In the genomic region with DNA sequence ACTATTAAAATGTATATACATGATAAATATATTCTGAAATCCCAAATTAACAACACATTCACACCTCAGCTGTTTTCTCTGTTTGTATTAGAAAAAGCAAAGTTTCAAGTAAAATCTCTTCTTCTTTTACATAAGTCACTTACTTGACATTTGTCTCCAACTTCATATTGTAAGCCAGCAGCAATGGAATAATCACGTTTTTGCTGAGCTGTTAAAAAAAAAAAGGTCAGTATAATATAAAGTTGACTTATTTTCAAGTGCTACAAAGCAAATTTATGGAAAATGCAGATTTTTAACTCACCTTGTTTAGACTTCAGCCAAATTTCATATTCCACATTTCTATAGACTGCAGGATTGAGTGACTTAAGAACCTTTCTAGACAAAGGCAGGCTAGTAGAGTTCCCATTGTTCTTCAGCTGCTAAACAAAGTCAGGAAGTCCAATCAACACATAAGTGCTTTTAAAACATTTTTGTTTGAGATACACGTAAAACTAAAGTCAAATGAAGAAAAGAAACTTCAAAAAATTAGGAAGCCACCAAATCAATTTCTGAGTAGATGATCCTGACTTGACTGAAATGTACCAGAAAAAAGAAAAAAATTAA, we compare ENCODE assay signal across 22 cellular contexts.
"Had no signal": no experiment of that assay in that cellular context is flagged by ENCODE, and none has a peak within 500 bp of the region (broad histone marks: within the 10 kb centered on the region; RNA-seq: fewer than 3 reads in every experiment).

No MANE protein-coding gene starts in this region.

- H3K4me1 Mint-ChIP-seq: brain had no signal

- FAIRE-seq: astrocyte, TTC549 had no signal

- DNase-seq: activated B cell treated with CpG ODN at 0.5 μM for 24 hours; activated CD4-positive, alpha-beta T cell treated with anti-CD3 and anti-CD28 coated beads, Interleukin-2, amount 50 U/mL, for 1 hour; activated gamma-delta T cell; activated naive CD4-positive, alpha-beta T cell treated with anti-CD3 and anti-CD28 coated beads for 36 hours; activated T-cell treated with anti-CD3 and anti-CD28 coated beads, Interleukin-2, amount 50 U/mL, for 4 hours; NCI-H1092; NCI-H1417 treated with DMSO at 0.1 percent for 48 hours; NCI-H1694; NCI-H2029; NCI-H2107; NCI-H2171 treated with DMSO at 0.1 percent for 48 hours; NCI-H226; NCI-H774; PC-9; SHP77 treated with DMSO at 0.1 percent for 48 hours; T1000 had no signal

- H3K27ac Mint-ChIP-seq: activated B cell treated with CpG ODN at 0.5 μM for 24 hours; activated CD8-positive, alpha-beta T cell treated with anti-CD3 and anti-CD28 coated beads for 36 hours; activated naive CD4-positive, alpha-beta T cell treated with anti-CD3 and anti-CD28 coated beads for 36 hours; activated naive CD8-positive, alpha-beta T cell; brain had no signal

- H3K9me3 Mint-ChIP-seq: activated B cell treated with CpG ODN at 0.5 μM for 24 hours; activated CD8-positive, alpha-beta T cell treated with anti-CD3 and anti-CD28 coated beads for 36 hours; activated naive CD4-positive, alpha-beta T cell treated with anti-CD3 and anti-CD28 coated beads for 36 hours; activated T-cell treated with anti-CD3 and anti-CD28 coated beads, Interleukin-2, amount 50 U/mL, for 4 hours; activated T-helper 17 cell treated with anti-CD3 and anti-CD28 coated beads, Interleukin-2, amount 50 U/mL, for 72 hours; brain had no signal

- H3K4me3 Mint-ChIP-seq: activated B cell treated with CpG ODN at 0.5 μM for 24 hours; activated CD8-positive, alpha-beta T cell treated with anti-CD3 and anti-CD28 coated beads for 36 hours; activated naive CD4-positive, alpha-beta T cell treated with anti-CD3 and anti-CD28 coated beads for 36 hours; activated naive CD8-positive, alpha-beta T cell; activated T-cell treated with anti-CD3 and anti-CD28 coated beads, Interleukin-2, amount 50 U/mL, for 4 hours; activated T-helper 17 cell treated with anti-CD3 and anti-CD28 coated beads, Interleukin-2, amount 50 U/mL, for 72 hours; brain had no signal

- H3K27me3 Mint-ChIP-seq: activated B cell treated with CpG ODN at 0.5 μM for 24 hours; activated CD8-positive, alpha-beta T cell treated with anti-CD3 and anti-CD28 coated beads for 36 hours; activated naive CD8-positive, alpha-beta T cell; activated T-helper 17 cell treated with anti-CD3 and anti-CD28 coated beads, Interleukin-2, amount 50 U/mL, for 72 hours; brain had no signal

- ATAC-seq: activated CD8-positive, alpha-beta T cell treated with anti-CD3 and anti-CD28 coated beads for 36 hours; activated T-cell treated with anti-CD3 and anti-CD28 coated beads, Interleukin-2, amount 50 U/mL, for 4 hours; activated T-helper 17 cell treated with anti-CD3 and anti-CD28 coated beads, Interleukin-2, amount 50 U/mL, for 72 hours had no signal
